ENCODE assay signal across 30 cellular contexts in the genomic region with DNA sequence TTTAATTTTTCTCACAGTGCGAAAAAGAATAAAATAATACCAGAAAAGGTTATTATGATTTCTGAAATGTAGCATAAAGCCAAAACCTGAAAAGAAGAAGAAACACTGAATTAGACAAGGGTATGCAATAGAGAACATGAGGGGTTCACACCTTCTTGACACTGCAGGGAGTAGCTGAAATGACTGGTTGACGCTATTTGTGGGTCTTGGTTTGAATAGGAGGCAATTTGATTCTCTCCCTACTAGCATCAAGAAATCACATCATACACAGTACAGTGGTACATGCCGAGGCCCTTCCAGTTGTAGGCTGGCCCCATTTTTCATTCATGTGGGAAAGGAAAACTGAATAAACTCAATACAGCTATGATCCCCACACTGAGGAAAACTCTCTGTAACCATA.
DNase-seq lines count a peak whose midpoint lies in the region; ATAC-seq, FAIRE-seq and TF ChIP-seq lines count a peak whose summit lies in the region.
"Had no signal": no experiment of that assay in that cellular context is flagged by ENCODE, and none has a peak within 500 bp of the region (broad histone marks: within the 10 kb centered on the region; RNA-seq: fewer than 3 reads in every experiment).

No MANE protein-coding gene starts in this region.

- intact Hi-C loops in pancreas (cut with DNase I) (no loop called here), esophagus squamous epithelium (cut with DNase I) (no loop called here)

- no peak overlapping the region for H3K4me3 Mint-ChIP-seq in activated CD8-positive, alpha-beta memory T cell treated with anti-CD3 and anti-CD28 coated beads, Interleukin-2, amount 10 ng/mL, durations not matched to agents 7 days and 5 days
- H3K4me3 Mint-ChIP-seq in CD8-positive, alpha-beta memory T cell, result no peak overlapping the region
- H3K4me3 Mint-ChIP-seq: activated naive CD4-positive, alpha-beta T cell treated with anti-CD3 and anti-CD28 coated beads, Interleukin-2, amount 10 ng/mL, durations not matched to agents 7 days and 5 days; CD4-positive, CD25-positive, alpha-beta regulatory T cell; neural crest cell; stimulated activated naive CD8-positive, alpha-beta T cell treated with anti-CD3 and anti-CD28 coated beads, Interleukin-15, Interleukin-2, amounts not matched to agents 100 ng/mL and 50 ng/mL, for 24 hours had no signal

- H3K27ac ChIP-seq in CD8-positive, alpha-beta memory T cell (ENCODE audit: low read depth, low read length), result no peak overlapping the region
- peak overlapping the region; percentile 53 for H3K27ac ChIP-seq in SJSA1
- peak overlapping the region; percentile 4 for H3K27ac ChIP-seq in neutrophil
- H3K27ac ChIP-seq in pancreas, result no peak overlapping the region
- no peak overlapping the region for H3K27ac ChIP-seq in esophagus squamous epithelium
- H3K27ac ChIP-seq: brain microvascular endothelial cell, uterus had no signal

- TF ChIP-seq POLR2A in esophagus squamous epithelium (IDR thresholded peaks at IDR 0.05), result no peak

- ATAC-seq in activated CD8-positive, alpha-beta memory T cell treated with anti-CD3 and anti-CD28 coated beads, Interleukin-2, amount 10 ng/mL, durations not matched to agents 7 days and 5 days, result peak; percentile 20
- ATAC-seq in pancreas, result no peak
- ATAC-seq: left colon, Panc1 had no signal

- no peaks in the 10 kb centered on the region for H3K4me1 ChIP-seq in CD8-positive, alpha-beta memory T cell (ENCODE audit: insufficient read depth, low read length)
- H3K4me1 ChIP-seq in SJSA1 (replicated peaks) (peaks cover 28% of the 10 kb centered on the region), neutrophil (ENCODE audit: control insufficient read depth in 1 of 2, insufficient read depth in 1 of 2, low read depth in 1 of 2, low read length in 1 of 2) (no peaks in the 10 kb centered on the region), pancreas (peaks cover 0 to 17% (median 3%) of the 10 kb centered on the region in 3 donors), esophagus squamous epithelium (peaks cover 0 to 14% (median 0%) of the 10 kb centered on the region in 3 donors)
- H3K4me1 ChIP-seq: uterus had no signal

- peaks cover 30% of the 10 kb centered on the region for H3K36me3 Mint-ChIP-seq in activated CD8-positive, alpha-beta memory T cell treated with anti-CD3 and anti-CD28 coated beads, Interleukin-2, amount 10 ng/mL, durations not matched to agents 7 days and 5 days
- peaks cover 0 to 49% (median 4%) of the 10 kb centered on the region in 3 donors for H3K36me3 Mint-ChIP-seq in CD8-positive, alpha-beta memory T cell

- H3K4me1 Mint-ChIP-seq in activated CD8-positive, alpha-beta memory T cell treated with anti-CD3 and anti-CD28 coated beads, Interleukin-2, amount 10 ng/mL, durations not matched to agents 7 days and 5 days, result peaks cover 3% of the 10 kb centered on the region
- H3K4me1 Mint-ChIP-seq in CD8-positive, alpha-beta memory T cell, result peaks cover 34 to 78% (median 59%) of the 10 kb centered on the region in 3 donors
- H3K4me1 Mint-ChIP-seq: neural crest cell had no signal

- no peak for TF ChIP-seq CTCF in neutrophil (IDR thresholded peaks at IDR 0.05)
- TF ChIP-seq CTCF in pancreas (IDR thresholded peaks at IDR 0.05), result no peak
- TF ChIP-seq CTCF in esophagus squamous epithelium (IDR thresholded peaks at IDR 0.05), result no peak

- POLR2A ChIA-PET in CD8-positive, alpha-beta memory T cell (lab: Charles Lee), result no interaction called here

- no peak for DNase-seq in activated CD8-positive, alpha-beta memory T cell treated with anti-CD3 and anti-CD28 coated beads, Interleukin-2, amount 10 ng/mL, durations not matched to agents 7 days and 5 days
- DNase-seq in activated CD8-positive, alpha-beta memory T cell treated with anti-CD3 and anti-CD28 coated beads, Interleukin-2, amount 50 U/mL, for 48 hours, result no peak
- DNase-seq in CD8-positive, alpha-beta memory T cell, result no peak
- DNase-seq in SJSA1 (ENCODE audit: low read depth in 1 of 2, low spot score in 2 of 2), result no peak
- DNase-seq in islet precursor cell, result no peak
- DNase-seq in pancreas, result no peak
- no peak for DNase-seq in esophagus squamous epithelium (lab: John Stamatoyannopoulos, UW)
- DNase-seq: activated CD4-positive, alpha-beta T cell treated with anti-CD3 and anti-CD28 coated beads for 1 hour; activated naive CD4-positive, alpha-beta T cell treated with anti-CD3 and anti-CD28 coated beads, Interleukin-2, amount 10 ng/mL, durations not matched to agents 7 days and 5 days; AML-193; amygdala; CD4-positive, CD25-positive, alpha-beta regulatory T cell; hippocampal formation; left colon; MV-4-11; NCI-H146; NCI-H446 treated with DMSO at 0.1 percent for 48 hours; NCI-H774; right cardiac atrium; stimulated activated CD4-positive, alpha-beta T cell treated with anti-CD3 and anti-CD28 coated beads, Interleukin-1b, Interleukin-23, amount 100 ng/mL, for 48 hours; SW 1271; uterus had no signal

- no peaks in the 10 kb centered on the region for H3K9me3 ChIP-seq in CD8-positive, alpha-beta memory T cell (ENCODE audit: low read length)
- H3K9me3 ChIP-seq in SJSA1 (replicated peaks) (no peaks in the 10 kb centered on the region), neutrophil (no peaks in the 10 kb centered on the region), pancreas (no peaks in the 10 kb centered on the region), esophagus squamous epithelium (no peaks in the 10 kb centered on the region)
- H3K9me3 ChIP-seq: uterus had no signal

- no peaks in the 10 kb centered on the region for H3K27me3 ChIP-seq in CD8-positive, alpha-beta memory T cell (ENCODE audit: insufficient read depth, low read length, poor library complexity, severe bottlenecking)
- H3K27me3 ChIP-seq in SJSA1 (replicated peaks) (no peaks in the 10 kb centered on the region), neutrophil (no peaks in the 10 kb centered on the region), pancreas (no peaks in the 10 kb centered on the region), esophagus squamous epithelium (no peaks in the 10 kb centered on the region)
- H3K27me3 ChIP-seq: brain microvascular endothelial cell, uterus had no signal

- no peak for FAIRE-seq in pancreas (lab: Jason Lieb, UNC)
- FAIRE-seq: A204.1, D721Med, H1 had no signal

- H3K36me3 ChIP-seq in CD8-positive, alpha-beta memory T cell (ENCODE audit: insufficient read depth, low read length), result no peaks in the 10 kb centered on the region
- H3K36me3 ChIP-seq in SJSA1 (peaks cover 25% of the 10 kb centered on the region), neutrophil (peaks cover 8% of the 10 kb centered on the region), pancreas (peaks cover 0 to 5% (median 0%) of the 10 kb centered on the region in 3 donors), esophagus squamous epithelium (no peaks in the 10 kb centered on the region)
- H3K36me3 ChIP-seq: brain microvascular endothelial cell, uterus had no signal

- no peak overlapping the region for H3K4me3 ChIP-seq in CD8-positive, alpha-beta memory T cell (ENCODE audit: low read length)
- H3K4me3 ChIP-seq in SJSA1 (no peak overlapping the region), neutrophil (ENCODE audit: low read depth in 1 of 2, low read length in 1 of 2) (no peak overlapping the region), pancreas (no peak overlapping the region), esophagus squamous epithelium (no peak overlapping the region)
- H3K4me3 ChIP-seq: uterus had no signal

- CTCF ChIA-PET in activated CD8-positive, alpha-beta memory T cell treated with anti-CD3 and anti-CD28 coated beads, Interleukin-2, amount 10 ng/mL, durations not matched to agents 7 days and 5 days (lab: Charles Lee), result no interaction called here
- CTCF ChIA-PET in CD8-positive, alpha-beta memory T cell (lab: Charles Lee), result no interaction called here

- WGBS in pancreas, 2 donors, result 95 to 96% methylated on average over 3 of the region's 3 CpGs
- 84 to 92% methylated on average over 3 of the region's 3 CpGs for WGBS in esophagus squamous epithelium, 2 donors

- H3K27me3 Mint-ChIP-seq in activated CD8-positive, alpha-beta memory T cell treated with anti-CD3 and anti-CD28 coated beads, Interleukin-2, amount 10 ng/mL, durations not matched to agents 7 days and 5 days, result no peaks in the 10 kb centered on the region
- H3K27me3 Mint-ChIP-seq in CD8-positive, alpha-beta memory T cell, result no peaks in the 10 kb centered on the region
- H3K27me3 Mint-ChIP-seq: activated naive CD4-positive, alpha-beta T cell treated with anti-CD3 and anti-CD28 coated beads, Interleukin-2, amount 10 ng/mL, durations not matched to agents 7 days and 5 days; CD4-positive, CD25-positive, alpha-beta regulatory T cell; stimulated activated naive CD8-positive, alpha-beta T cell treated with anti-CD3 and anti-CD28 coated beads, Interleukin-15, Interleukin-2, amounts not matched to agents 100 ng/mL and 50 ng/mL, for 24 hours had no signal

- H3K9me3 Mint-ChIP-seq in activated CD8-positive, alpha-beta memory T cell treated with anti-CD3 and anti-CD28 coated beads, Interleukin-2, amount 10 ng/mL, durations not matched to agents 7 days and 5 days (ENCODE audit: low read depth), result peaks cover 3% of the 10 kb centered on the region
- peaks cover 0 to 3% (median 0%) of the 10 kb centered on the region in 5 donors for H3K9me3 Mint-ChIP-seq in CD8-positive, alpha-beta memory T cell
- H3K9me3 Mint-ChIP-seq: activated naive CD4-positive, alpha-beta T cell treated with anti-CD3 and anti-CD28 coated beads, Interleukin-2, amount 10 ng/mL, durations not matched to agents 7 days and 5 days; CD4-positive, CD25-positive, alpha-beta regulatory T cell; neural crest cell; stimulated activated naive CD8-positive, alpha-beta T cell treated with anti-CD3 and anti-CD28 coated beads, Interleukin-15, Interleukin-2, amounts not matched to agents 100 ng/mL and 50 ng/mL, for 24 hours had no signal

- H3K27ac Mint-ChIP-seq in activated CD8-positive, alpha-beta memory T cell treated with anti-CD3 and anti-CD28 coated beads, Interleukin-2, amount 10 ng/mL, durations not matched to agents 7 days and 5 days, result no peak overlapping the region
- H3K27ac Mint-ChIP-seq in CD8-positive, alpha-beta memory T cell, result peak overlapping the region in 6 of 8 donors; percentile 11 to 99 (median 46)
- H3K27ac Mint-ChIP-seq: activated naive CD4-positive, alpha-beta T cell treated with anti-CD3 and anti-CD28 coated beads, Interleukin-2, amount 10 ng/mL, durations not matched to agents 7 days and 5 days; CD4-positive, CD25-positive, alpha-beta regulatory T cell; stimulated activated naive CD8-positive, alpha-beta T cell treated with anti-CD3 and anti-CD28 coated beads, Interleukin-15, Interleukin-2, amounts not matched to agents 100 ng/mL and 50 ng/mL, for 24 hours had no signal

Comparison
In these comparisons a context has a peak if more than half of its experiments do, and no peak if none do; other contexts are left out.
1. H3K27ac ChIP-seq: peak in SJSA1 (single experiment) and neutrophil (single experiment); none in CD8-positive, alpha-beta memory T cell (single experiment), pancreas (0 of 4) and esophagus squamous epithelium (0 of 4).